8 cellular contexts compared by ENCODE assay signal in genomic region chr2:223993634-223994232, GRCh38. TPM values are rescaled to one million over a fixed set of nuclear protein-coding genes. Genes with fewer than 3 reads are reported as not detected.
DNase-seq lines count a peak whose midpoint lies in the region; ATAC-seq and TF ChIP-seq lines count a peak whose summit lies in the region.

No MANE protein-coding gene starts in this region.

- 28 to 31% (median 29%) methylated on average over 5 of the region's 5 CpGs for WGBS in psoas muscle, 3 donors

- peak; percentile 37 for DNase-seq in DMS53 treated with DMSO at 0.1 percent for 48 hours (lab: John Stamatoyannopoulos, UW; ENCODE audit: unreplicated experiment)
- DNase-seq in LoVo (ENCODE audit: low spot score) = peak; percentile 70
- peak; percentile 68 to 84 for DNase-seq in SJCRH30
- peak; percentile 57 for DNase-seq in activated naive CD4-positive, alpha-beta T cell treated with Interleukin-2 at 50 U/mL for 16 hours
- DNase-seq in glomerular endothelial cell (ENCODE audit: extremely low read depth, low read depth, low spot score) = peak; percentile 75
- DNase-seq in psoas muscle = peak in 1 of 2 donors; percentile 26

- H3K9me3 ChIP-seq in SJCRH30 (replicated peaks) = no peaks in the 10 kb centered on the region
- H3K9me3 ChIP-seq in psoas muscle = no peaks in the 10 kb centered on the region

- intact Hi-C loops in psoas muscle (cut with DNase I) = loop anchor here (1.0 to 2.0 kb wide), 2 partner anchors 291 kb away; no protein-coding TSS in a partner anchor

- H3K27ac ChIP-seq in SJCRH30 (no peak overlapping the region), psoas muscle (no peak overlapping the region)

- TF ChIP-seq CTCF in psoas muscle (IDR thresholded peaks at IDR 0.05) = peak; percentile 91

- ATAC-seq in GM21576 (IDR thresholded peaks at IDR 0.05; ENCODE audit: unreplicated experiment) (peak; percentile 71), psoas muscle (peak; percentile 71 to 87 (median 78)), HG03457 (IDR thresholded peaks at IDR 0.05; ENCODE audit: unreplicated experiment) (no peak)

- H3K4me1 ChIP-seq in SJCRH30 = no peaks in the 10 kb centered on the region
- H3K4me1 ChIP-seq in psoas muscle = no peaks in the 10 kb centered on the region

- H3K27me3 ChIP-seq in SJCRH30 (no peaks in the 10 kb centered on the region), psoas muscle (ENCODE audit: insufficient read depth in 3 of 3, low read length in 2 of 3) (no peaks in the 10 kb centered on the region)

- peaks cover under 1% of the 10 kb centered on the region; the same call in 1 of the 2 replicates for H3K36me3 ChIP-seq in SJCRH30
- no peaks in the 10 kb centered on the region for H3K36me3 ChIP-seq in psoas muscle (ENCODE audit: insufficient read depth in 1 of 2, low read depth in 1 of 2)

- no peak overlapping the region for H3K4me3 ChIP-seq in SJCRH30
- H3K4me3 ChIP-seq in psoas muscle = no peak overlapping the region

RNA-seq across cellular contexts. Expression of gene MRPL44, which starts 36.5 kb away (rescaled TPM):
- total RNA-seq in SJCRH30 (2014; rRNA removed; shearing (Covaris generic)) = 55.9 and 58.6 TPM in 2 replicates
- total RNA-seq in glomerular endothelial cell = 36.1 and 38.6 TPM in 2 replicates
- total RNA-seq in psoas muscle = 10 to 100 TPM; 26.4 to 37.9 (median 28.1) TPM
- polyA plus RNA-seq in psoas muscle = 10 to 100 TPM; 26.3 to 48.4 (median 44.0) TPM

RNA-seq across cellular contexts. Expression of gene SERPINE2, which starts 45.4 kb away (rescaled TPM):
- total RNA-seq in SJCRH30 (2014; rRNA removed; shearing (Covaris generic)) = 48.2 and 51.1 TPM in 2 replicates
- total RNA-seq in glomerular endothelial cell (42.8 and 51.3 TPM in 2 replicates), psoas muscle (10 to 100 TPM in 2 of 4 donors, 1 to 10 TPM in 2; 2.1 to 20.8 (median 8.8) TPM)
- 1 to 10 TPM; 2.1 to 2.7 (median 2.4) TPM for polyA plus RNA-seq in psoas muscle

RNA-seq across cellular contexts. Expression of gene WDFY1, which starts 48.6 kb away (rescaled TPM):
- total RNA-seq in SJCRH30 (2014; rRNA removed; shearing (Covaris generic)) = 76.8 and 82.0 TPM in 2 replicates
- total RNA-seq in glomerular endothelial cell (67.0 and 79.6 TPM in 2 replicates), psoas muscle (10 to 100 TPM; 11.2 to 21.8 (median 15.2) TPM)
- polyA plus RNA-seq in psoas muscle = 10 to 100 TPM in 2 of 3 donors, 1 to 10 TPM in 1; 9.7 to 21.8 (median 10.2) TPM
